Comparison of ENCODE assay signal across 1 cellular context in the genomic region with DNA sequence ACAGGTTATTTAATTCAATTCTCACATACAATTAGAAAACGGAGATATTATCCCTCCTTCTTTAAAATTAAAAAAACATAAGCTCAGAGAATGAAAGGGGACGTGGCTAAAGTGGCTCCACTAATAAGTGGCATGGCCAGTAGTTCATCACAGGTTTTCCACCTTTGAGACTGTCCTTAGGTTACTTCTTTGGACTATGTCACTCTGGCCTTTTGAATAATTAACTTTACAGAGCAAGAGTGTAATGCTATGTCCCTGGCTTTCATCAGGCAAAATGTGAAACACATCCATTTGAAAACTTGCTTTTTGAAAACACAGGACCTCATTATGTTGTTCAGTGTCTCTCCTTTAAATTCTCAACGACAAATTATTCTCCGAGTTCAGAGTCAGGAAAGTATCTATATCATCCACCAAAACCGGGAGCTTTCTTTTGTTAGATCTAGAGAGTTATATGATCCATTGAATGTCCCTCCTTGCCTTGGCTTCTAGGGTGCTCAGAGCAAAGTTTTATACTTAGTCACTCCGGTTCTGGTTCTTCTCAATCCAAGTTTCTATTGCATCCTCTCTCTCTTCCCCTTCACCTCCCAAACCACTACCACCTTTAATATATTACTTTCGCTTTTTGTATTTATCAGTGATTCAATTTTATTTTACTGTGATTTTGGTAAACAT.
TF ChIP-seq lines count a peak whose summit lies in the region.

No MANE protein-coding gene starts in this region.

TF ChIP-seq in HepG2, 621 proteins besides CTCF, POLR2A, EP300 and RAD21 (continued from another document):
- TF ChIP-seq, protein P1, sequence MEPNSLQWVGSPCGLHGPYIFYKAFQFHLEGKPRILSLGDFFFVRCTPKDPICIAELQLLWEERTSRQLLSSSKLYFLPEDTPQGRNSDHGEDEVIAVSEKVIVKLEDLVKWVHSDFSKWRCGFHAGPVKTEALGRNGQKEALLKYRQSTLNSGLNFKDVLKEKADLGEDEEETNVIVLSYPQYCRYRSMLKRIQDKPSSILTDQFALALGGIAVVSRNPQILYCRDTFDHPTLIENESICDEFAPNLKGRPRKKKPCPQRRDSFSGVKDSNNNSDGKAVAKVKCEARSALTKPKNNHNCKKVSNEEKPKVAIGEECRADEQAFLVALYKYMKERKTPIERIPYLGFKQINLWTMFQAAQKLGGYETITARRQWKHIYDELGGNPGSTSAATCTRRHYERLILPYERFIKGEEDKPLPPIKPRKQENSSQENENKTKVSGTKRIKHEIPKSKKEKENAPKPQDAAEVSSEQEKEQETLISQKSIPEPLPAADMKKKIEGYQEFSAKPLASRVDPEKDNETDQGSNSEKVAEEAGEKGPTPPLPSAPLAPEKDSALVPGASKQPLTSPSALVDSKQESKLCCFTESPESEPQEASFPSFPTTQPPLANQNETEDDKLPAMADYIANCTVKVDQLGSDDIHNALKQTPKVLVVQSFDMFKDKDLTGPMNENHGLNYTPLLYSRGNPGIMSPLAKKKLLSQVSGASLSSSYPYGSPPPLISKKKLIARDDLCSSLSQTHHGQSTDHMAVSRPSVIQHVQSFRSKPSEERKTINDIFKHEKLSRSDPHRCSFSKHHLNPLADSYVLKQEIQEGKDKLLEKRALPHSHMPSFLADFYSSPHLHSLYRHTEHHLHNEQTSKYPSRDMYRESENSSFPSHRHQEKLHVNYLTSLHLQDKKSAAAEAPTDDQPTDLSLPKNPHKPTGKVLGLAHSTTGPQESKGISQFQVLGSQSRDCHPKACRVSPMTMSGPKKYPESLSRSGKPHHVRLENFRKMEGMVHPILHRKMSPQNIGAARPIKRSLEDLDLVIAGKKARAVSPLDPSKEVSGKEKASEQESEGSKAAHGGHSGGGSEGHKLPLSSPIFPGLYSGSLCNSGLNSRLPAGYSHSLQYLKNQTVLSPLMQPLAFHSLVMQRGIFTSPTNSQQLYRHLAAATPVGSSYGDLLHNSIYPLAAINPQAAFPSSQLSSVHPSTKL (CRISPR knock-in tag; IDR thresholded peaks at IDR 0.05): no peak
- TF ChIP-seq, protein P2, sequence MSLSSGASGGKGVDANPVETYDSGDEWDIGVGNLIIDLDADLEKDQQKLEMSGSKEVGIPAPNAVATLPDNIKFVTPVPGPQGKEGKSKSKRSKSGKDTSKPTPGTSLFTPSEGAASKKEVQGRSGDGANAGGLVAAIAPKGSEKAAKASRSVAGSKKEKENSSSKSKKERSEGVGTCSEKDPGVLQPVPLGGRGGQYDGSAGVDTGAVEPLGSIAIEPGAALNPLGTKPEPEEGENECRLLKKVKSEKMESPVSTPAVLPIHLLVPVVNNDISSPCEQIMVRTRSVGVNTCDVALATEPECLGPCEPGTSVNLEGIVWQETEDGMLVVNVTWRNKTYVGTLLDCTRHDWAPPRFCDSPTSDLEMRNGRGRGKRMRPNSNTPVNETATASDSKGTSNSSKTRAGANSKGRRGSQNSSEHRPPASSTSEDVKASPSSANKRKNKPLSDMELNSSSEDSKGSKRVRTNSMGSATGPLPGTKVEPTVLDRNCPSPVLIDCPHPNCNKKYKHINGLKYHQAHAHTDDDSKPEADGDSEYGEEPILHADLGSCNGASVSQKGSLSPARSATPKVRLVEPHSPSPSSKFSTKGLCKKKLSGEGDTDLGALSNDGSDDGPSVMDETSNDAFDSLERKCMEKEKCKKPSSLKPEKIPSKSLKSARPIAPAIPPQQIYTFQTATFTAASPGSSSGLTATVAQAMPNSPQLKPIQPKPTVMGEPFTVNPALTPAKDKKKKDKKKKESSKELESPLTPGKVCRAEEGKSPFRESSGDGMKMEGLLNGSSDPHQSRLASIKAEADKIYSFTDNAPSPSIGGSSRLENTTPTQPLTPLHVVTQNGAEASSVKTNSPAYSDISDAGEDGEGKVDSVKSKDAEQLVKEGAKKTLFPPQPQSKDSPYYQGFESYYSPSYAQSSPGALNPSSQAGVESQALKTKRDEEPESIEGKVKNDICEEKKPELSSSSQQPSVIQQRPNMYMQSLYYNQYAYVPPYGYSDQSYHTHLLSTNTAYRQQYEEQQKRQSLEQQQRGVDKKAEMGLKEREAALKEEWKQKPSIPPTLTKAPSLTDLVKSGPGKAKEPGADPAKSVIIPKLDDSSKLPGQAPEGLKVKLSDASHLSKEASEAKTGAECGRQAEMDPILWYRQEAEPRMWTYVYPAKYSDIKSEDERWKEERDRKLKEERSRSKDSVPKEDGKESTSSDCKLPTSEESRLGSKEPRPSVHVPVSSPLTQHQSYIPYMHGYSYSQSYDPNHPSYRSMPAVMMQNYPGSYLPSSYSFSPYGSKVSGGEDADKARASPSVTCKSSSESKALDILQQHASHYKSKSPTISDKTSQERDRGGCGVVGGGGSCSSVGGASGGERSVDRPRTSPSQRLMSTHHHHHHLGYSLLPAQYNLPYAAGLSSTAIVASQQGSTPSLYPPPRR (CRISPR knock-in tag; IDR thresholded peaks at IDR 0.05; ENCODE audit: borderline replicate concordance): no peak
- TF ChIP-seq ZNF546 (CRISPR knock-in tag; conservative IDR thresholded peaks at IDR 0.05): no peak
- TF ChIP-seq POGK (CRISPR knock-in tag; conservative IDR thresholded peaks at IDR 0.05): no peak
- no peak for TF ChIP-seq FOXC1 (CRISPR knock-in tag; IDR thresholded peaks at IDR 0.05; ENCODE audit: borderline replicate concordance)
- TF ChIP-seq, protein P3, sequence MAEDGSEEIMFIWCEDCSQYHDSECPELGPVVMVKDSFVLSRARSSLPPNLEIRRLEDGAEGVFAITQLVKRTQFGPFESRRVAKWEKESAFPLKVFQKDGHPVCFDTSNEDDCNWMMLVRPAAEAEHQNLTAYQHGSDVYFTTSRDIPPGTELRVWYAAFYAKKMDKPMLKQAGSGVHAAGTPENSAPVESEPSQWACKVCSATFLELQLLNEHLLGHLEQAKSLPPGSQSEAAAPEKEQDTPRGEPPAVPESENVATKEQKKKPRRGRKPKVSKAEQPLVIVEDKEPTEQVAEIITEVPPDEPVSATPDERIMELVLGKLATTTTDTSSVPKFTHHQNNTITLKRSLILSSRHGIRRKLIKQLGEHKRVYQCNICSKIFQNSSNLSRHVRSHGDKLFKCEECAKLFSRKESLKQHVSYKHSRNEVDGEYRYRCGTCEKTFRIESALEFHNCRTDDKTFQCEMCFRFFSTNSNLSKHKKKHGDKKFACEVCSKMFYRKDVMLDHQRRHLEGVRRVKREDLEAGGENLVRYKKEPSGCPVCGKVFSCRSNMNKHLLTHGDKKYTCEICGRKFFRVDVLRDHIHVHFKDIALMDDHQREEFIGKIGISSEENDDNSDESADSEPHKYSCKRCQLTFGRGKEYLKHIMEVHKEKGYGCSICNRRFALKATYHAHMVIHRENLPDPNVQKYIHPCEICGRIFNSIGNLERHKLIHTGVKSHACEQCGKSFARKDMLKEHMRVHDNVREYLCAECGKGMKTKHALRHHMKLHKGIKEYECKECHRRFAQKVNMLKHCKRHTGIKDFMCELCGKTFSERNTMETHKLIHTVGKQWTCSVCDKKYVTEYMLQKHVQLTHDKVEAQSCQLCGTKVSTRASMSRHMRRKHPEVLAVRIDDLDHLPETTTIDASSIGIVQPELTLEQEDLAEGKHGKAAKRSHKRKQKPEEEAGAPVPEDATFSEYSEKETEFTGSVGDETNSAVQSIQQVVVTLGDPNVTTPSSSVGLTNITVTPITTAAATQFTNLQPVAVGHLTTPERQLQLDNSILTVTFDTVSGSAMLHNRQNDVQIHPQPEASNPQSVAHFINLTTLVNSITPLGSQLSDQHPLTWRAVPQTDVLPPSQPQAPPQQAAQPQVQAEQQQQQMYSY (CRISPR knock-in tag; IDR thresholded peaks at IDR 0.05): no peak
- no peak for TF ChIP-seq ZNF180 (CRISPR knock-in tag; IDR thresholded peaks at IDR 0.05; ENCODE audit: borderline replicate concordance, low read depth)
- no peak for TF ChIP-seq SUZ12 (IDR thresholded peaks at IDR 0.05; ENCODE audit: low read depth, low read length)
- TF ChIP-seq SALL2 (CRISPR knock-in tag; IDR thresholded peaks at IDR 0.05): no peak
- TF ChIP-seq ZNF12 (CRISPR knock-in tag; IDR thresholded peaks at IDR 0.05): no peak
- no peak for TF ChIP-seq BRD4 (CRISPR knock-in tag; IDR thresholded peaks at IDR 0.05)
- TF ChIP-seq RXRB (CRISPR knock-in tag; IDR thresholded peaks at IDR 0.05; ENCODE audit: borderline replicate concordance): no peak
- TF ChIP-seq MNT (IDR thresholded peaks at IDR 0.05): no peak
- no peak for TF ChIP-seq ZNF614 (CRISPR knock-in tag; IDR thresholded peaks at IDR 0.05; ENCODE audit: borderline replicate concordance)
